In the genomic region with DNA sequence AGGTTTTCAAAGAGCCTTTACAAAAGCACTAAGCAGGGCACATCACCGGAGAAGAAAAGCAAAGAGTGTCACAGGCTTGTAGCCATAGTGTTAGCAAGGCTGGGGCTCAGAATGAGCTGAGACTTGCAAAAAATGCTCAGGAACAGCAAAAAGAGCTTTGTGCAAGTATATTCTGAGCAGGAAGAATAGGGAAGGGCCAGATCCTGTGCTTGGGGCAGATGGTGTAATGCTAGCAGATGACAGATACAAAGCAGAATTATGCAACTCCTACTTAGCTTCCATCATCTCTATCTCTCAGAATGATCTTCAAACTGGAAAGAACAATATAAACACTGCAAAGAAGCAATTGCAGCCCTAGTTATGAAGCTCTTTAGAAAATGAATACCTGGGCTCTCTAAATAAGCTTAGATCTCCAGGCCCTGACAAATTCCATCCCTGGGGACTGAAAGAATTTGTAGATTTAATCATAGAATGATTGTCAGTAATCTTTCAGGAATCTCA, we compare ENCODE assay signal across 1 cellular context.
TF ChIP-seq lines count a peak whose summit lies in the region.

No MANE protein-coding gene starts in this region.

TF ChIP-seq in SK-N-SH treated with all-trans-retinoic acid at 6 μM for 48 hours, 23 proteins besides CTCF, POLR2A, EP300 and RAD21 (continued from another document):
- TF ChIP-seq CSDC2 (CRISPR knock-in tag; IDR thresholded peaks at IDR 0.05) (no peak), TSHZ2 (CRISPR knock-in tag; IDR thresholded peaks at IDR 0.05) (no peak), TCF4 (CRISPR knock-in tag; IDR thresholded peaks at IDR 0.05; ENCODE audit: borderline replicate concordance) (no peak), ZNF565 (CRISPR knock-in tag; conservative IDR thresholded peaks at IDR 0.05; ENCODE audit: low read depth) (no peak), ZNF8 (CRISPR knock-in tag; IDR thresholded peaks at IDR 0.05) (no peak), TOX (CRISPR knock-in tag; IDR thresholded peaks at IDR 0.05; ENCODE audit: borderline replicate concordance) (no peak)
- TF ChIP-seq, protein P1, sequence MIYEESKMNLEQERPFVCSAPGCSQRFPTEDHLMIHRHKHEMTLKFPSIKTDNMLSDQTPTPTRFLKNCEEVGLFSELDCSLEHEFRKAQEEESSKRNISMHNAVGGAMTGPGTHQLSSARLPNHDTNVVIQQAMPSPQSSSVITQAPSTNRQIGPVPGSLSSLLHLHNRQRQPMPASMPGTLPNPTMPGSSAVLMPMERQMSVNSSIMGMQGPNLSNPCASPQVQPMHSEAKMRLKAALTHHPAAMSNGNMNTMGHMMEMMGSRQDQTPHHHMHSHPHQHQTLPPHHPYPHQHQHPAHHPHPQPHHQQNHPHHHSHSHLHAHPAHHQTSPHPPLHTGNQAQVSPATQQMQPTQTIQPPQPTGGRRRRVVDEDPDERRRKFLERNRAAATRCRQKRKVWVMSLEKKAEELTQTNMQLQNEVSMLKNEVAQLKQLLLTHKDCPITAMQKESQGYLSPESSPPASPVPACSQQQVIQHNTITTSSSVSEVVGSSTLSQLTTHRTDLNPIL (CRISPR knock-in tag; IDR thresholded peaks at IDR 0.05; ENCODE audit: low read depth) = no peak
TF ChIP-seq in SK-N-SH treated with all-trans-retinoic acid at 6 μM for 48 hours: peak in this region for 0.
